ENCODE assay signal across 1 cellular context in the genomic region with DNA sequence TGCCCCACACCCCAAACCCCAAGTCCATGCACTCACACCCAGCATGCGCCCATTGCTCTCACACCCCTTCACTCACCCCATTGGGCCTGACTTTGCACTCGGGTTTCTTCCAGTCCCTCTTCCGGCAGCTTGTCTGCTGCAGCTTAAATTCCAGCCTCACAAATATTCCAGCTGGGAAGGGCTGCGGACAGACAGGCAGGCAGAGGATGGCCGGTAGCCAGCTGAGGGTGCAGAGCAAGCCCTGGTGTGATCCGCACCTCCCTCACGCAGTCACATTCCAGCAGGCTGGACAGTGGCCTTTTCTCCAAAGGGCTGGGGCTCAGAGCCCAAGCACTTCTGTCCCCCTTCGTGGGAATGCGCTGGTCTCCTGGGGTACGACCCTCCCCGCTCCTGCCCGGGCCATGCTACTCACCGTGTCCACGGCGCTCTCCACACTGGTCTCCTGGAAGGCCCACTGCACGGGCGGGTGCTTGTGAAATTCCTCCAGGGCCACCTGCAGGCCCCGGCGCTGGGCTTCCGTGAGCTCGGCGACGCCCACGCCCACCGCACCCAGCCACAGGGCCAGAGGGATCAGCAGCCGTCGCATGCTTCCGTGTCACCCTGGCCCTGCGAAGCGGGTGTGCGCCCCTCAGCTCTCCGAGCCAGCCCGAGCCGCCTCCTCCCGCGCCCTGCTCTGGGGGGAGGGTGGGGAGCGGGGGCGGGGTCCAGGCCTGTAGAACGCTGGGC.
TF ChIP-seq lines count a peak whose summit lies in the region.

No MANE protein-coding gene starts in this region.

TF ChIP-seq in HepG2, 621 proteins besides CTCF, POLR2A, EP300 and RAD21 (continued from another document and continues in another):
- TF ChIP-seq HNRNPLL (IDR thresholded peaks at IDR 0.05; ENCODE audit: low read depth, low read length, poor library complexity, severe bottlenecking) (peak; percentile 69), TAF15 (IDR thresholded peaks at IDR 0.05; ENCODE audit: low read depth, low read length, poor library complexity, severe bottlenecking) (no peak), ZNF225 (CRISPR knock-in tag; IDR thresholded peaks at IDR 0.05) (peak; percentile 36; the same call in 1 of the 2 replicates), ZNF512B (CRISPR knock-in tag; IDR thresholded peaks at IDR 0.05; ENCODE audit: borderline replicate concordance) (no peak; the same call in 1 of the 2 replicates), ZNF382 (CRISPR knock-in tag; IDR thresholded peaks at IDR 0.05; ENCODE audit: borderline replicate concordance) (no peak), ADNP (CRISPR knock-in tag; IDR thresholded peaks at IDR 0.05) (no peak), HNF4A (CRISPR knock-in tag; IDR thresholded peaks at IDR 0.05) (no peak), ZNF713 (CRISPR knock-in tag; IDR thresholded peaks at IDR 0.05) (no peak), SAP130 (CRISPR knock-in tag; IDR thresholded peaks at IDR 0.05; ENCODE audit: low read depth) (peak; percentile 74), ZNF772 (CRISPR knock-in tag; IDR thresholded peaks at IDR 0.05) (peak; percentile 39; the same call in 1 of the 2 replicates), U2AF2 (IDR thresholded peaks at IDR 0.05; ENCODE audit: low read depth, low read length) (no peak), ESRRA (CRISPR knock-in tag; IDR thresholded peaks at IDR 0.05; ENCODE audit: low read depth) (0 out of 2 replicates have a peak, but pooled peaks have one; percentile 21), ZNF207 (IDR thresholded peaks at IDR 0.05; ENCODE audit: borderline replicate concordance) (no peak), KDM5B (CRISPR knock-in tag; IDR thresholded peaks at IDR 0.05; ENCODE audit: borderline replicate concordance) (peak; percentile 63; the same call in 1 of the 2 replicates), HOXA7 (CRISPR knock-in tag; IDR thresholded peaks at IDR 0.05) (no peak), TGIF2 (CRISPR knock-in tag; IDR thresholded peaks at IDR 0.05) (no peak), ZNF556 (CRISPR knock-in tag; IDR thresholded peaks at IDR 0.05; ENCODE audit: borderline replicate concordance) (no peak; the same call in 1 of the 2 replicates), ELF3 (CRISPR knock-in tag; IDR thresholded peaks at IDR 0.05) (peak; percentile 34; the same call in 1 of the 2 replicates), MEF2D (CRISPR knock-in tag; IDR thresholded peaks at IDR 0.05) (0 out of 2 replicates have a peak, but pooled peaks have one; percentile 21), AGO2 (optimal IDR thresholded peaks at IDR 0.05; ENCODE audit: low read depth, low read length) (peak; percentile 69), ZNF251 (CRISPR knock-in tag; IDR thresholded peaks at IDR 0.05) (no peak), ZSCAN25 (CRISPR knock-in tag; IDR thresholded peaks at IDR 0.05) (no peak), ZNF589 (CRISPR knock-in tag; conservative IDR thresholded peaks at IDR 0.05) (no peak), GZF1 (CRISPR knock-in tag; IDR thresholded peaks at IDR 0.05) (peak; percentile 26; the same call in 1 of the 2 replicates), RFXANK (CRISPR knock-in tag; IDR thresholded peaks at IDR 0.05) (no peak), ZSCAN12 (CRISPR knock-in tag; IDR thresholded peaks at IDR 0.05) (no peak), KDM4B (CRISPR knock-in tag; IDR thresholded peaks at IDR 0.05) (0 out of 2 replicates have a peak, but pooled peaks have one; percentile 19), TBP (CRISPR knock-in tag; IDR thresholded peaks at IDR 0.05) (no peak), ZBTB40 (IDR thresholded peaks at IDR 0.05) (no peak), ZBTB40 (CRISPR knock-in tag; IDR thresholded peaks at IDR 0.05) (peak; percentile 39; the same call in 1 of the 2 replicates), ZNF44 (CRISPR knock-in tag; IDR thresholded peaks at IDR 0.05) (no peak), YEATS2 (CRISPR knock-in tag; IDR thresholded peaks at IDR 0.05; ENCODE audit: borderline replicate concordance) (no peak), ZNF569 (CRISPR knock-in tag; IDR thresholded peaks at IDR 0.05; ENCODE audit: borderline replicate concordance) (no peak), ZNF350 (CRISPR knock-in tag; IDR thresholded peaks at IDR 0.05; ENCODE audit: borderline replicate concordance, low read depth) (0 out of 2 replicates have a peak, but pooled peaks have one; percentile 30), PLSCR1 (CRISPR knock-in tag; IDR thresholded peaks at IDR 0.05; ENCODE audit: borderline replicate concordance) (no peak)
- TF ChIP-seq, protein P1, sequence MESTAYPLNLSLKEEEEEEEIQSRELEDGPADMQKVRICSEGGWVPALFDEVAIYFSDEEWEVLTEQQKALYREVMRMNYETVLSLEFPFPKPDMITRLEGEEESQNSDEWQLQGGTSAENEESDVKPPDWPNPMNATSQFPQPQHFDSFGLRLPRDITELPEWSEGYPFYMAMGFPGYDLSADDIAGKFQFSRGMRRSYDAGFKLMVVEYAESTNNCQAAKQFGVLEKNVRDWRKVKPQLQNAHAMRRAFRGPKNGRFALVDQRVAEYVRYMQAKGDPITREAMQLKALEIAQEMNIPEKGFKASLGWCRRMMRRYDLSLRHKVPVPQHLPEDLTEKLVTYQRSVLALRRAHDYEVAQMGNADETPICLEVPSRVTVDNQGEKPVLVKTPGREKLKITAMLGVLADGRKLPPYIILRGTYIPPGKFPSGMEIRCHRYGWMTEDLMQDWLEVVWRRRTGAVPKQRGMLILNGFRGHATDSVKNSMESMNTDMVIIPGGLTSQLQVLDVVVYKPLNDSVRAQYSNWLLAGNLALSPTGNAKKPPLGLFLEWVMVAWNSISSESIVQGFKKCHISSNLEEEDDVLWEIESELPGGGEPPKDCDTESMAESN (CRISPR knock-in tag; conservative IDR thresholded peaks at IDR 0.05): no peak
- TF ChIP-seq, protein P2, sequence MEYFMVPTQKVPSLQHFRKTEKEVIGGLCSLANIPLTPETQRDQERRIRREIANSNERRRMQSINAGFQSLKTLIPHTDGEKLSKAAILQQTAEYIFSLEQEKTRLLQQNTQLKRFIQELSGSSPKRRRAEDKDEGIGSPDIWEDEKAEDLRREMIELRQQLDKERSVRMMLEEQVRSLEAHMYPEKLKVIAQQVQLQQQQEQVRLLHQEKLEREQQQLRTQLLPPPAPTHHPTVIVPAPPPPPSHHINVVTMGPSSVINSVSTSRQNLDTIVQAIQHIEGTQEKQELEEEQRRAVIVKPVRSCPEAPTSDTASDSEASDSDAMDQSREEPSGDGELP (IDR thresholded peaks at IDR 0.05; ENCODE audit: borderline replicate concordance, low read depth): peak; percentile 76; the same call in 1 of the 2 replicates
- TF ChIP-seq, protein P3, sequence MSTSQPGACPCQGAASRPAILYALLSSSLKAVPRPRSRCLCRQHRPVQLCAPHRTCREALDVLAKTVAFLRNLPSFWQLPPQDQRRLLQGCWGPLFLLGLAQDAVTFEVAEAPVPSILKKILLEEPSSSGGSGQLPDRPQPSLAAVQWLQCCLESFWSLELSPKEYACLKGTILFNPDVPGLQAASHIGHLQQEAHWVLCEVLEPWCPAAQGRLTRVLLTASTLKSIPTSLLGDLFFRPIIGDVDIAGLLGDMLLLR (CRISPR knock-in tag; IDR thresholded peaks at IDR 0.05): peak; percentile 23; the same call in 1 of the 2 replicates
- TF ChIP-seq, protein P4, sequence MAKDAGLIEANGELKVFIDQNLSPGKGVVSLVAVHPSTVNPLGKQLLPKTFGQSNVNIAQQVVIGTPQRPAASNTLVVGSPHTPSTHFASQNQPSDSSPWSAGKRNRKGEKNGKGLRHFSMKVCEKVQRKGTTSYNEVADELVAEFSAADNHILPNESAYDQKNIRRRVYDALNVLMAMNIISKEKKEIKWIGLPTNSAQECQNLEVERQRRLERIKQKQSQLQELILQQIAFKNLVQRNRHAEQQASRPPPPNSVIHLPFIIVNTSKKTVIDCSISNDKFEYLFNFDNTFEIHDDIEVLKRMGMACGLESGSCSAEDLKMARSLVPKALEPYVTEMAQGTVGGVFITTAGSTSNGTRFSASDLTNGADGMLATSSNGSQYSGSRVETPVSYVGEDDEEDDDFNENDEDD (CRISPR knock-in tag; IDR thresholded peaks at IDR 0.05; ENCODE audit: borderline replicate concordance): peak; percentile 31; the same call in 1 of the 2 replicates
- TF ChIP-seq, protein P5, sequence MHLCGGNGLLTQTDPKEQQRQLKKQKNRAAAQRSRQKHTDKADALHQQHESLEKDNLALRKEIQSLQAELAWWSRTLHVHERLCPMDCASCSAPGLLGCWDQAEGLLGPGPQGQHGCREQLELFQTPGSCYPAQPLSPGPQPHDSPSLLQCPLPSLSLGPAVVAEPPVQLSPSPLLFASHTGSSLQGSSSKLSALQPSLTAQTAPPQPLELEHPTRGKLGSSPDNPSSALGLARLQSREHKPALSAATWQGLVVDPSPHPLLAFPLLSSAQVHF (CRISPR knock-in tag; IDR thresholded peaks at IDR 0.05): peak; percentile 47; the same call in 1 of the 2 replicates
